ENCODE assay signal across 24 cellular contexts in genomic region chr5:170693701-170694100, GRCh38.
"Had no signal": no experiment of that assay in that cellular context is flagged by ENCODE, and none has a peak within 500 bp of the region (broad histone marks: within the 10 kb centered on the region; RNA-seq: fewer than 3 reads in every experiment).

No MANE protein-coding gene starts in this region.

- FAIRE-seq: bronchial epithelial cell, endometrium, TTC549 had no signal

- H3K27ac ChIP-seq: right lobe of liver, skin epidermis, suprapubic skin, transverse colon, uterus had no signal

- H3K4me3 ChIP-seq: mucosa of descending colon, right lobe of liver, skin epidermis, suprapubic skin, transverse colon, uterus had no signal

- H3K27me3 ChIP-seq: right lobe of liver, uterus had no signal

- H3K9me3 ChIP-seq: mucosa of descending colon, right lobe of liver, suprapubic skin, transverse colon, uterus had no signal

- H3K4me1 ChIP-seq: right lobe of liver, suprapubic skin, transverse colon, uterus had no signal

- DNase-seq: activated CD4-positive, alpha-beta T cell treated with anti-CD3 and anti-CD28 coated beads, Interleukin-2, amount 50 U/mL, for 4 hours; activated CD8-positive, alpha-beta memory T cell treated with anti-CD3 and anti-CD28 coated beads for 24 hours; activated CD8-positive, alpha-beta memory T cell treated with anti-CD3 and anti-CD28 coated beads, Interleukin-2, amount 50 U/mL, for 4 hours; activated naive CD8-positive, alpha-beta T cell treated with anti-CD3 and anti-CD28 coated beads for 36 hours; activated T-cell treated with anti-CD3 and anti-CD28 coated beads, Interleukin-2, amount 50 U/mL, for 24 hours; cerebellar nuclear complex; cortex of kidney; left ventricle myocardium superior; mammary epithelial cell; mucosa of descending colon; occipital lobe; right lobe of liver; stimulated activated CD4-positive, alpha-beta T cell treated with anti-CD3 and anti-CD28 coated beads, Interleukin-2, amount 100 ng/mL, for 24 hours; stimulated activated naive CD8-positive, alpha-beta T cell treated with anti-CD3 and anti-CD28 coated beads, Interleukin-15, amount 100 ng/mL, for 72 hours; T-helper 1 cell; transverse colon; uterus had no signal

- ATAC-seq: activated T-helper 17 cell treated with anti-CD3 and anti-CD28 coated beads, Interleukin-2, amount 50 U/mL, for 72 hours; left ventricle myocardium superior; mucosa of descending colon; right lobe of liver; stimulated activated effector memory CD8-positive, alpha-beta T cell treated with anti-CD3 and anti-CD28 coated beads, Interleukin-12 subunit alpha, Interleukin-12 subunit beta, amount 100 ng/mL, for 72 hours; stimulated activated naive CD8-positive, alpha-beta T cell treated with anti-CD3 and anti-CD28 coated beads, Interleukin-15, amount 100 ng/mL, for 72 hours had no signal

- H3K36me3 ChIP-seq: right lobe of liver, suprapubic skin, transverse colon, uterus had no signal
